Comparison of ENCODE assay signal across 25 cellular contexts in the genomic region with DNA sequence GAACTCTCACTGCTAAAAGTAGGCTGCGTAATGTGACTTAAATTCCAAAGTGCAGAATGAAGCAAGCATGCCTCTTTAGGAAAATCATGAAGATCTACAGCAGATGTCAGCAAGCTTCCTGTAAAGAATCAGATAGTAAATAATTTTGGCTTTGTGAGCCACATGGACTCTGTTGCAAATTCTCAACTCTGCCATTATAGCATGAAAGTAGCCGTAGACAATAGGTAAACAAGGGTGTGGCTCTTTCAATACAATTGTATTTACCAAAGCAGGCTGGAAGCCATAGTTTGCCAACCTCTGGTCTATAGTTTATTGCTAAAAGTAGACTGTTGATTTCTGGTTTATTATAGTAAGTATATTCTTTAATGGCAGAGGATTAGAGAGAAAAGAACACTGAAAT.
"Had no signal": no experiment of that assay in that cellular context is flagged by ENCODE, and none has a peak within 500 bp of the region (broad histone marks: within the 10 kb centered on the region; RNA-seq: fewer than 3 reads in every experiment).

No MANE protein-coding gene starts in this region.

- H3K27ac ChIP-seq: epithelial cell of prostate, esophagus muscularis mucosa, gastrocnemius medialis, heart right ventricle, left lung, lower lobe of right lung, right atrium auricular region, sigmoid colon, skin epidermis, stomach, thoracic aorta, transverse colon had no signal

- DNase-seq: effector memory CD8-positive, alpha-beta T cell; gastrocnemius medialis; heart right ventricle; hypothalamus; kidney glomerular epithelial cell; left lung; lower lobe of right lung; natural killer cell; sigmoid colon; stimulated activated CD4-positive, alpha-beta T cell treated with anti-CD3 and anti-CD28 coated beads, Interleukin-2, amount 100 ng/mL, for 24 hours; stimulated activated CD4-positive, alpha-beta T cell treated with anti-CD3 and anti-CD28 coated beads, Interleukin-4, amount 100 ng/mL, for 4 hours; stimulated activated naive CD4-positive, alpha-beta T cell; stomach; substantia nigra; transverse colon had no signal

- H3K9me3 ChIP-seq: esophagus muscularis mucosa, gastrocnemius medialis, heart right ventricle, left lung, lower lobe of right lung, right atrium auricular region, sigmoid colon, stomach, thoracic aorta, transverse colon had no signal

- H3K27ac Mint-ChIP-seq: dendritic cell treated with granulocyte-macrophage colony-stimulating factor and Interleukin-4, amounts not matched to agents 40 ng/mL and 50 ng/mL, for 4 days; effector memory CD8-positive, alpha-beta T cell; memory B cell; mesothelial cell of epicardium; natural killer cell had no signal

- ATAC-seq: effector memory CD8-positive, alpha-beta T cell; gastrocnemius medialis; heart right ventricle; left lung; lower lobe of right lung; natural killer cell had no signal

- FAIRE-seq: islet of Langerhans had no signal

- H3K4me1 Mint-ChIP-seq: memory B cell, mesothelial cell of epicardium, natural killer cell, neural crest cell had no signal

- H3K4me3 ChIP-seq: esophagus muscularis mucosa, gastrocnemius medialis, heart right ventricle, left lung, lower lobe of right lung, right atrium auricular region, sigmoid colon, skin epidermis, stomach, thoracic aorta, transverse colon had no signal

- H3K4me3 Mint-ChIP-seq: dendritic cell treated with granulocyte-macrophage colony-stimulating factor and Interleukin-4, amounts not matched to agents 40 ng/mL and 50 ng/mL, for 4 days; effector memory CD8-positive, alpha-beta T cell; memory B cell; mesothelial cell of epicardium; natural killer cell; neural crest cell had no signal

- H3K36me3 Mint-ChIP-seq: memory B cell, mesothelial cell of epicardium, natural killer cell had no signal

- H3K9me3 Mint-ChIP-seq: dendritic cell treated with granulocyte-macrophage colony-stimulating factor and Interleukin-4, amounts not matched to agents 40 ng/mL and 50 ng/mL, for 4 days; effector memory CD8-positive, alpha-beta T cell; memory B cell had no signal

- H3K4me1 ChIP-seq: esophagus muscularis mucosa, gastrocnemius medialis, heart right ventricle, left lung, lower lobe of right lung, right atrium auricular region, sigmoid colon, stomach, transverse colon had no signal
